8 cellular contexts compared by ENCODE assay signal in the genomic region with DNA sequence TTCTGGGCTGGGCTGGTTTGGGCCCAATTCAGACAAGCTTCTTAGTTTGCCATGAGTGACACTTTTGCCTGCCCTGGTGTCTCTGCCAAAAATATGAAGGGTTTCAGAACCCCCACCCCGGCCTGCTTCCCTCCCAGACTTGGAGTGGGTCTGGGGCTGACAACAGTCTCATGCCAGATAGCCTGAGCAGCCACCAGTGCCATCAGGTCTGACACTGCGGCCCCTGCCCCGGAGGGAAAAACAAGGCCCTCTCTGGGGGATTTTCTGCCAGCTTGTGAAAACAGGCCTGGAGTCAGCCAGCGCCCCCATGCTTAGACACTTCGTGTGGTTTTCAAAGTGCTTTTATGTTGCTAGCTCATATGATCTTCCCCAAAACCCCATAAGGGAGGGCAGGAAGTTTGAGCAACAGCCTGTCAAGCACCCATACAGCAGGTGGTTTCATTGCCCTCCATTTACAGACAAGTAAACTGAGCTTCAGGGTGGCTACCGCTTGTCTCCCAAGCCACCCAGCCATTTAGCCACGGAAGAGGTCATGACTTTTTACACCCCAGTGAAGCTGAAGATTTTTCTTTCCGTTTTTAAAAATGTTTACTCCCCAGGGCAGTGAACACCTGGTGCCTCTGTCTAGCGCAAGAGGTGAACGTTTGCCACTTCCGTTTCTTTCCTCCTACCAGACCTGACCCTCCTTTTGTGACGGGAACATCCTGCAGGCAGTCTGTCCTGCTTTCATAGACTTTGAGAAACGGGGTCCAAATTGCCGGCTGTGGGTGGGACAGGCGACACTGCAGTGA.
DNase-seq lines count a peak whose midpoint lies in the region; ATAC-seq and TF ChIP-seq lines count a peak whose summit lies in the region.

No MANE protein-coding gene starts in this region.

- peak; percentile 25 for TF ChIP-seq POLR2A in GM15510 (IDR thresholded peaks at IDR 0.05; ENCODE audit: borderline replicate concordance, extremely low read depth, insufficient read length)
- no peak for TF ChIP-seq POLR2A in NB4 (IDR thresholded peaks at IDR 0.05; ENCODE audit: extremely low read depth, insufficient read length)

- no peaks in the 10 kb centered on the region for H3K27me3 Mint-ChIP-seq in stimulated activated memory B cell treated with anti-CD40 and anti-IgM and Interleukin-4, amounts not matched to agents 10 μg/mL and 1 μg/mL and 100 μg/mL, for 72 hours

- H3K27ac Mint-ChIP-seq in stimulated activated memory B cell treated with anti-CD40 and anti-IgM and Interleukin-4, amounts not matched to agents 10 μg/mL and 1 μg/mL and 100 μg/mL, for 72 hours, result peak overlapping the region; percentile 97

- intact Hi-C loops in left cardiac atrium (cut with DNase I), result no loop called here

- DNase-seq in NB4 (ENCODE audit: low read depth), result peak; percentile 96
- DNase-seq in activated CD4-positive, alpha-beta T cell treated with anti-CD3 and anti-CD28 coated beads, Interleukin-2, amount 50 U/mL, for 4 hours, result peak; percentile 57 to 58
- peak; percentile 22 for DNase-seq in left cardiac atrium
- no peak for DNase-seq in kidney glomerular epithelial cell (lab: John Stamatoyannopoulos, UW)
- no peak for DNase-seq in H4 (ENCODE audit: low spot score)

- peak overlapping the region; percentile 76 for H3K4me3 Mint-ChIP-seq in stimulated activated memory B cell treated with anti-CD40 and anti-IgM and Interleukin-4, amounts not matched to agents 10 μg/mL and 1 μg/mL and 100 μg/mL, for 72 hours

- no peaks in the 10 kb centered on the region for H3K9me3 Mint-ChIP-seq in stimulated activated memory B cell treated with anti-CD40 and anti-IgM and Interleukin-4, amounts not matched to agents 10 μg/mL and 1 μg/mL and 100 μg/mL, for 72 hours

- peak overlapping the region; percentile 25 for H3K4me3 ChIP-seq in NB4 (ENCODE audit: low read depth, low read length)

- peaks cover 100% of the 10 kb centered on the region for H3K4me1 Mint-ChIP-seq in stimulated activated memory B cell treated with anti-CD40 and anti-IgM and Interleukin-4, amounts not matched to agents 10 μg/mL and 1 μg/mL and 100 μg/mL, for 72 hours

- no peak for TF ChIP-seq CTCF in NB4 (IDR thresholded peaks at IDR 0.05; ENCODE audit: low read depth, low read length)

- H3K36me3 Mint-ChIP-seq in stimulated activated memory B cell treated with anti-CD40 and anti-IgM and Interleukin-4, amounts not matched to agents 10 μg/mL and 1 μg/mL and 100 μg/mL, for 72 hours, result no peaks in the 10 kb centered on the region

- ATAC-seq in GM21786 (IDR thresholded peaks at IDR 0.05; ENCODE audit: unreplicated experiment) (peak; percentile 44), left cardiac atrium (no peak)
- peak; percentile 84 for ATAC-seq in stimulated activated memory B cell treated with anti-CD40 and anti-IgM and Interleukin-4, amounts not matched to agents 10 μg/mL and 1 μg/mL and 100 μg/mL, for 72 hours

Comparison
In these comparisons a context has a peak if more than half of its experiments do, and no peak if none do; other contexts are left out.
1. ATAC-seq: peak in GM21786 (single experiment) and stimulated activated memory B cell treated with anti-CD40 and anti-IgM and Interleukin-4, amounts not matched to agents 10 μg/mL and 1 μg/mL and 100 μg/mL, for 72 hours (single experiment); none in left cardiac atrium (0 of 2).
2. DNase-seq: peak in NB4 (single experiment), activated CD4-positive, alpha-beta T cell treated with anti-CD3 and anti-CD28 coated beads, Interleukin-2, amount 50 U/mL, for 4 hours (2 of 2) and left cardiac atrium (single experiment); none in kidney glomerular epithelial cell (single experiment) and H4 (single experiment).